Comparison of ENCODE assay signal across 9 cellular contexts in genomic region chr9:131529597-131530545, GRCh38. TPM values are rescaled to one million over a fixed set of nuclear protein-coding genes. Genes with fewer than 3 reads are reported as not detected.
DNase-seq lines count a peak whose midpoint lies in the region; ATAC-seq and TF ChIP-seq lines count a peak whose summit lies in the region.
"Had no signal": no experiment of that assay in that cellular context is flagged by ENCODE, and none has a peak within 500 bp of the region (broad histone marks: within the 10 kb centered on the region; RNA-seq: fewer than 3 reads in every experiment).

No MANE protein-coding gene starts in this region.

- no peak overlapping the region for H3K27ac Mint-ChIP-seq in activated naive CD4-positive, alpha-beta T cell treated with anti-CD3 and anti-CD28 coated beads, Interleukin-2, amount 50 U/mL, for 24 hours

- H3K27me3 ChIP-seq in lower lobe of right lung (ENCODE audit: low read depth) (no peaks in the 10 kb centered on the region), transverse colon (no peaks in the 10 kb centered on the region)

- in situ Hi-C loops in astrocyte of the cerebellum (cut with HindIII; ENCODE audit: low sequenced_read_pairs) (no loop called here), transverse colon (cut with MboI; ENCODE audit: low pct_ligation_motif_present in 1 of 4, low pct_unique_long_range_greater_than_20kb in 1 of 4, low sequenced_read_pairs in 3 of 4) (no loop called here)

- 56% methylated on average over 24 of the region's 24 CpGs; no CpG with 5 or more reads in 1 of the 2 donors for WGBS in transverse colon (ENCODE audit: low coverage in 1 of 2), 2 donors

- no peaks in the 10 kb centered on the region for H3K27me3 Mint-ChIP-seq in activated naive CD4-positive, alpha-beta T cell treated with anti-CD3 and anti-CD28 coated beads, Interleukin-2, amount 50 U/mL, for 24 hours

- H3K4me1 ChIP-seq in lower lobe of right lung (peaks cover 16% of the 10 kb centered on the region), transverse colon (peaks cover 12 to 23% (median 16%) of the 10 kb centered on the region in 4 donors)

- peaks cover 22% of the 10 kb centered on the region for H3K4me1 Mint-ChIP-seq in activated naive CD4-positive, alpha-beta T cell treated with anti-CD3 and anti-CD28 coated beads, Interleukin-2, amount 50 U/mL, for 24 hours

- no peak for DNase-seq in activated naive CD4-positive, alpha-beta T cell treated with Interleukin-2 at 50 U/mL for 16 hours
- DNase-seq in astrocyte of the cerebellum (ENCODE audit: low read depth) (no peak), lower lobe of right lung (no peak), transverse colon (no peak), NCI-H510A (lab: John Stamatoyannopoulos, UW) (no peak), NCI-H146 treated with DMSO at 0.1 percent for 48 hours (lab: John Stamatoyannopoulos, UW; ENCODE audit: unreplicated experiment) (no peak)
- no peak for DNase-seq in activated CD8-positive, alpha-beta memory T cell treated with anti-CD3 and anti-CD28 coated beads, Interleukin-2, amount 50 U/mL, for 4 hours
- DNase-seq: NCI-H446 treated with DMSO at 0.1 percent for 48 hours had no signal

- H3K9me3 ChIP-seq in lower lobe of right lung, result no peaks in the 10 kb centered on the region
- no peaks in the 10 kb centered on the region for H3K9me3 ChIP-seq in transverse colon

- peak overlapping the region; percentile 72 for H3K4me3 Mint-ChIP-seq in activated naive CD4-positive, alpha-beta T cell treated with anti-CD3 and anti-CD28 coated beads, Interleukin-2, amount 50 U/mL, for 24 hours

- H3K4me3 ChIP-seq in astrocyte of the cerebellum (ENCODE audit: low read depth, low read length) (peak overlapping the region; percentile 72), lower lobe of right lung (peak overlapping the region; percentile 78), transverse colon (peak overlapping the region; percentile 74 to 100 (median 97))

- no peak for TF ChIP-seq EP300 in transverse colon (IDR thresholded peaks at IDR 0.05; ENCODE audit: low read depth)

- intact Hi-C loops in lower lobe of right lung (cut with DNase I) (no loop called here), transverse colon (cut with DNase I; ENCODE audit: low total_unique reads) (no loop called here)

- TF ChIP-seq POLR2A in transverse colon (IDR thresholded peaks at IDR 0.05), result no peak

- ATAC-seq in lower lobe of right lung, result no peak

- peak overlapping the region; percentile 86 for H3K27ac ChIP-seq in lower lobe of right lung
- H3K27ac ChIP-seq in transverse colon, result peak overlapping the region; percentile 82 to 88 (median 86)

- H3K9me3 Mint-ChIP-seq in activated naive CD4-positive, alpha-beta T cell treated with anti-CD3 and anti-CD28 coated beads, Interleukin-2, amount 50 U/mL, for 24 hours, result no peaks in the 10 kb centered on the region

- peaks cover 51% of the 10 kb centered on the region for H3K36me3 ChIP-seq in lower lobe of right lung
- H3K36me3 ChIP-seq in transverse colon, result peaks cover 0 to 13% (median 3%) of the 10 kb centered on the region in 4 donors

- H3K36me3 Mint-ChIP-seq in activated naive CD4-positive, alpha-beta T cell treated with anti-CD3 and anti-CD28 coated beads, Interleukin-2, amount 50 U/mL, for 24 hours, result peaks cover 3% of the 10 kb centered on the region

- TF ChIP-seq CTCF in astrocyte of the cerebellum (IDR thresholded peaks at IDR 0.05; ENCODE audit: low read depth, low read length, missing control alignments), result no peak
- TF ChIP-seq CTCF in lower lobe of right lung (IDR thresholded peaks at IDR 0.05), result no peak
- TF ChIP-seq CTCF in transverse colon (IDR thresholded peaks at IDR 0.05), result no peak

RNA-seq across cellular contexts. Expression of gene UCK1, which starts 1.2 kb away (rescaled TPM):
- total RNA-seq in lower lobe of right lung, result 25.9 TPM
- total RNA-seq in transverse colon, result 10 to 100 TPM; 10.5 to 63.6 (median 35.3) TPM

RNA-seq across cellular contexts. Expression of gene PRRT1B, which starts 15.5 kb away (rescaled TPM):
- total RNA-seq in lower lobe of right lung (6.3 TPM), transverse colon (10 to 100 TPM in 1 of 4 donors, 1 to 10 TPM in 2, not detected in 1; 1.6 to 12.3 (median 5.7) TPM)

RNA-seq across cellular contexts. Expression of gene POMT1, which starts 27.2 kb away (rescaled TPM):
- total RNA-seq in lower lobe of right lung (25.9 TPM), transverse colon (100 to 1,000 TPM in 1 of 4 donors, 10 to 100 TPM in 3; 37.5 to 178 (median 69.5) TPM)
